14 cellular contexts compared by ENCODE assay signal in genomic region chr9:106758911-106759310, GRCh38.
DNase-seq lines count a peak whose midpoint lies in the region; ATAC-seq and TF ChIP-seq lines count a peak whose summit lies in the region.
"Had no signal": no experiment of that assay in that cellular context is flagged by ENCODE, and none has a peak within 500 bp of the region (broad histone marks: within the 10 kb centered on the region; RNA-seq: fewer than 3 reads in every experiment).

No MANE protein-coding gene starts in this region.

- H3K9me3 ChIP-seq in spleen, result peaks cover 0 to 3% (median 0%) of the 10 kb centered on the region in 8 donors
- H3K9me3 ChIP-seq: heart left ventricle had no signal

- no peak for TF ChIP-seq POLR2A in spleen (IDR thresholded peaks at IDR 0.05)

- in situ Hi-C loops in GM13976 (cut with MboI; ENCODE audit: low sequenced_read_pairs, unreplicated experiment), result no loop called here

- H3K4me1 ChIP-seq in spleen, result no peaks in the 10 kb centered on the region

- intact Hi-C loops in spleen (cut with DNase I; ENCODE audit: low total_unique reads), result no loop called here

- no peaks in the 10 kb centered on the region for H3K27me3 ChIP-seq in spleen (replicated peaks in 1 of 7)
- H3K27me3 ChIP-seq: heart left ventricle had no signal

- H3K27ac ChIP-seq in coronary artery (no peak overlapping the region), spleen (no peak overlapping the region)
- H3K27ac ChIP-seq: heart left ventricle had no signal

- no peak for TF ChIP-seq CTCF in cardiac fibroblast (IDR thresholded peaks at IDR 0.05; ENCODE audit: low read depth, low read length)
- TF ChIP-seq CTCF in GM13976 (IDR thresholded peaks at IDR 0.05; ENCODE audit: borderline replicate concordance, control extremely low read depth, extremely low read depth, insufficient read depth, missing control alignments), result no peak
- TF ChIP-seq CTCF in coronary artery (IDR thresholded peaks at IDR 0.05), result no peak
- no peak for TF ChIP-seq CTCF in spleen (IDR thresholded peaks at IDR 0.05 in 8 of 11, conservative IDR thresholded peaks at IDR 0.05 in 3 of 11)

- ATAC-seq in GM18861 (IDR thresholded peaks at IDR 0.05; ENCODE audit: unreplicated experiment) (peak; percentile 92), GM21717 (IDR thresholded peaks at IDR 0.05; ENCODE audit: unreplicated experiment) (peak; percentile 96), HG03196 (IDR thresholded peaks at IDR 0.05; ENCODE audit: unreplicated experiment) (peak; percentile 72), HG03571 (IDR thresholded peaks at IDR 0.05; ENCODE audit: unreplicated experiment) (no peak)
- ATAC-seq: CD8-positive, alpha-beta T cell; heart left ventricle; stimulated activated memory B cell treated with anti-CD40 and anti-IgM and Interleukin-4, amounts not matched to agents 10 μg/mL and 1 μg/mL and 100 μg/mL, for 72 hours had no signal

- 46 to 56% (median 50%) methylated on average over 1 of the region's 1 CpG for WGBS in spleen, 5 donors

- no peaks in the 10 kb centered on the region for H3K36me3 ChIP-seq in spleen
- H3K36me3 ChIP-seq: heart left ventricle had no signal

- H3K4me3 ChIP-seq in cardiac fibroblast (replicated peaks in 1 of 2; ENCODE audit: low read depth in 2 of 2, low read length in 2 of 2) (no peak overlapping the region), coronary artery (no peak overlapping the region), spleen (no peak overlapping the region)
- H3K4me3 ChIP-seq: heart left ventricle had no signal

- DNase-seq in cardiac fibroblast (ENCODE audit: low read depth in 2 of 2) (peak; percentile 4 to 29), GM13976 (ENCODE audit: low spot score) (no peak), coronary artery (ENCODE audit: low spot score) (no peak), spleen (no peak)
- DNase-seq: activated T-cell treated with anti-CD3 and anti-CD28 coated beads for 4 hours; CD8-positive, alpha-beta T cell; heart left ventricle; NK-92 treated with Interleukin-12 subunit alpha and Interleukin-12 subunit beta, amount 100 ng/mL, for 24 hours; T1000 had no signal

Comparison
In these comparisons a context has a peak if more than half of its experiments do, and no peak if none do; other contexts are left out.
1. DNase-seq: peak in cardiac fibroblast (2 of 2); none in GM13976 (single experiment), coronary artery (single experiment) and spleen (single experiment).